14 cellular contexts compared by ENCODE assay signal in the genomic region with DNA sequence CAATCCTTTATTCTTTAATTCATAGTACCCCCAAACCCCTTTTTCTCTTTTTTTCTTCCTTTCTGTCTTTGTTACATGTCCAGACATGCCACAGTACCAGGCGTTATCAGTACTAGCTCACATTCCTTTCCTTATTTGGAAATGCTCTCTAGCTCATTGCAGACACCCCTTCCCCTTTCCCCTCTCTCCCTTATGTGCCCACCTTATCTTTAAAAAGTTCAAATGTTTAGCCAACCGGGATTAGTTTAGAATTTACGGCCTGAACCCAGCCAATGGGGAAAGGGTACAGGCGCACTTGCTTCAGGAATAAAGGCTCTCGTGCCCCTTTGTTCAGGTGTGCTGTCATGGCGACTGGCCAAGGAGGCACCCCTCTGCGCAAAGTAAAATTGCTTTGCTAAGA. TPM values are rescaled to one million over a fixed set of nuclear protein-coding genes. Genes with fewer than 3 reads are reported as not detected.
DNase-seq lines count a peak whose midpoint lies in the region; TF ChIP-seq lines count a peak whose summit lies in the region.
"Had no signal": no experiment of that assay in that cellular context is flagged by ENCODE, and none has a peak within 500 bp of the region (broad histone marks: within the 10 kb centered on the region; RNA-seq: fewer than 3 reads in every experiment).

No MANE protein-coding gene starts in this region.

- H3K27ac Mint-ChIP-seq in endothelial cell (ENCODE audit: unreplicated experiment) (peak overlapping the region; percentile 76), mesothelial cell of epicardium (peak overlapping the region; percentile 93)
- H3K27ac Mint-ChIP-seq: activated CD4-positive, alpha-beta memory T cell treated with anti-CD3 and anti-CD28 coated beads, Interleukin-2, amount 10 ng/mL, durations not matched to agents 7 days and 5 days; CD4-positive, alpha-beta T cell; stimulated activated memory B cell treated with anti-CD40 and anti-IgM and Interleukin-4, amounts not matched to agents 10 μg/mL and 1 μg/mL and 100 μg/mL, for 72 hours had no signal

- peaks cover 35% of the 10 kb centered on the region; the same call in 1 of the 2 replicates for H3K79me2 ChIP-seq in Karpas-422 (ENCODE audit: low read length)
- H3K79me2 ChIP-seq: parathyroid adenoma had no signal

- H3K27me3 Mint-ChIP-seq in endothelial cell (ENCODE audit: unreplicated experiment) (peaks cover 3% of the 10 kb centered on the region), mesothelial cell of epicardium (ENCODE audit: low read depth) (no peaks in the 10 kb centered on the region)
- H3K27me3 Mint-ChIP-seq: activated CD4-positive, alpha-beta memory T cell treated with anti-CD3 and anti-CD28 coated beads, Interleukin-2, amount 10 ng/mL, durations not matched to agents 7 days and 5 days; CD4-positive, alpha-beta T cell; stimulated activated memory B cell treated with anti-CD40 and anti-IgM and Interleukin-4, amounts not matched to agents 10 μg/mL and 1 μg/mL and 100 μg/mL, for 72 hours had no signal

- H3K9me2 ChIP-seq in Karpas-422 (replicated peaks; ENCODE audit: insufficient read depth, low read length): no peaks in the 10 kb centered on the region

- H3K36me3 Mint-ChIP-seq in endothelial cell (ENCODE audit: low read depth, unreplicated experiment) (no peaks in the 10 kb centered on the region), mesothelial cell of epicardium (peaks cover 6% of the 10 kb centered on the region)

- WGBS in HUES64: 83% methylated on average over 7 of the region's 7 CpGs

- peak overlapping the region in 10 of 11 experiments; percentile 36 to 66 (median 54); a peak in 17 of 22 replicates for H3K27ac ChIP-seq in BLaER1 treated with 17β-estradiol and CSF1 and Interleukin-3, amounts not matched to agents 10 nM and 100 nM
- H3K27ac ChIP-seq in HUES64 (ENCODE audit: low read depth, low read length): peak overlapping the region; percentile 60
- H3K27ac ChIP-seq in Karpas-422 (ENCODE audit: low read length): no peak overlapping the region
- H3K27ac ChIP-seq: parathyroid adenoma had no signal

- no peaks in the 10 kb centered on the region for H3K27me3 ChIP-seq in BLaER1 treated with 17β-estradiol and CSF1 and Interleukin-3, amounts not matched to agents 10 nM and 100 nM
- H3K27me3 ChIP-seq in HUES64 (ENCODE audit: insufficient read depth, low read length) (no peaks in the 10 kb centered on the region), Karpas-422 (ENCODE audit: low read length) (no peaks in the 10 kb centered on the region)

- H3K9ac ChIP-seq in BLaER1 treated with 17β-estradiol and CSF1 and Interleukin-3, amounts not matched to agents 10 nM and 100 nM: peak overlapping the region in 2 of 11 experiments; percentile 10 to 26; a peak in 2 of 22 replicates
- H3K9ac ChIP-seq in HUES64 (ENCODE audit: low read depth, low read length) (peak overlapping the region; percentile 79), Karpas-422 (ENCODE audit: low read length) (no peak overlapping the region)
- H3K9ac ChIP-seq: parathyroid adenoma had no signal

- H4K20me1 ChIP-seq in BLaER1 treated with 17β-estradiol and CSF1 and Interleukin-3, amounts not matched to agents 10 nM and 100 nM: no peaks in the 10 kb centered on the region
- no peaks in the 10 kb centered on the region for H4K20me1 ChIP-seq in Karpas-422 (ENCODE audit: insufficient read depth, low read depth, low read length)

- H3K9me3 ChIP-seq in BLaER1 treated with 17β-estradiol and CSF1 and Interleukin-3, amounts not matched to agents 10 nM and 100 nM (replicated peaks in 1 of 11): no peaks in the 10 kb centered on the region
- H3K9me3 ChIP-seq in HUES64 (ENCODE audit: insufficient read depth, low read depth, low read length) (no peaks in the 10 kb centered on the region), Karpas-422 (ENCODE audit: low read length) (no peaks in the 10 kb centered on the region)

- peaks cover 12 to 22% (median 14%) of the 10 kb centered on the region in 10 experiments; a peak in 18 of 20 replicates for H3K4me1 ChIP-seq in BLaER1 treated with 17β-estradiol and CSF1 and Interleukin-3, amounts not matched to agents 10 nM and 100 nM
- H3K4me1 ChIP-seq in HUES64 (ENCODE audit: insufficient read depth, low read length): peaks cover 18% of the 10 kb centered on the region
- peaks cover 11% of the 10 kb centered on the region; the same call in 1 of the 2 replicates for H3K4me1 ChIP-seq in Karpas-422 (ENCODE audit: low read length)
- H3K4me1 ChIP-seq: parathyroid adenoma had no signal

- H3K4me1 Mint-ChIP-seq in endothelial cell (ENCODE audit: unreplicated experiment): peaks cover 7% of the 10 kb centered on the region
- peaks cover 54% of the 10 kb centered on the region for H3K4me1 Mint-ChIP-seq in mesothelial cell of epicardium
- H3K4me1 Mint-ChIP-seq: activated CD4-positive, alpha-beta memory T cell treated with anti-CD3 and anti-CD28 coated beads, Interleukin-2, amount 10 ng/mL, durations not matched to agents 7 days and 5 days; stimulated activated memory B cell treated with anti-CD40 and anti-IgM and Interleukin-4, amounts not matched to agents 10 μg/mL and 1 μg/mL and 100 μg/mL, for 72 hours had no signal

- H3K9me3 Mint-ChIP-seq in endothelial cell (ENCODE audit: unreplicated experiment): no peaks in the 10 kb centered on the region
- no peaks in the 10 kb centered on the region for H3K9me3 Mint-ChIP-seq in mesothelial cell of epicardium
- H3K9me3 Mint-ChIP-seq: activated CD4-positive, alpha-beta memory T cell treated with anti-CD3 and anti-CD28 coated beads, Interleukin-2, amount 10 ng/mL, durations not matched to agents 7 days and 5 days; CD4-positive, alpha-beta T cell had no signal

- no peak overlapping the region for H2AFZ ChIP-seq in Karpas-422 (ENCODE audit: low read length)
- H2AFZ ChIP-seq: parathyroid adenoma had no signal

- H3K4me2 ChIP-seq in BLaER1 treated with 17β-estradiol and CSF1 and Interleukin-3, amounts not matched to agents 10 nM and 100 nM: peak overlapping the region; percentile 10 to 46 (median 20); a peak in 15 of 22 replicates
- no peak overlapping the region for H3K4me2 ChIP-seq in Karpas-422 (ENCODE audit: low read depth, low read length, poor library complexity, severe bottlenecking)

- H3K4me3 Mint-ChIP-seq in endothelial cell (ENCODE audit: unreplicated experiment) (no peak overlapping the region), mesothelial cell of epicardium (no peak overlapping the region)
- H3K4me3 Mint-ChIP-seq: activated CD4-positive, alpha-beta memory T cell treated with anti-CD3 and anti-CD28 coated beads, Interleukin-2, amount 10 ng/mL, durations not matched to agents 7 days and 5 days; CD4-positive, alpha-beta T cell; stimulated activated memory B cell treated with anti-CD40 and anti-IgM and Interleukin-4, amounts not matched to agents 10 μg/mL and 1 μg/mL and 100 μg/mL, for 72 hours had no signal

- TF ChIP-seq CTCF in endothelial cell (IDR thresholded peaks at IDR 0.05; ENCODE audit: unreplicated experiment) (no peak), mesothelial cell of epicardium (IDR thresholded peaks at IDR 0.05; ENCODE audit: unreplicated experiment) (no peak)

- H3K36me3 ChIP-seq in BLaER1 treated with 17β-estradiol and CSF1 and Interleukin-3, amounts not matched to agents 10 nM and 100 nM: peaks cover 0 to 28% (median 11%) of the 10 kb centered on the region in 11 experiments; a peak in 13 of 22 replicates
- H3K36me3 ChIP-seq in HUES64 (ENCODE audit: insufficient read depth, low read length) (no peaks in the 10 kb centered on the region), Karpas-422 (ENCODE audit: insufficient read depth, low read length) (no peaks in the 10 kb centered on the region)

- no peak for DNase-seq in endothelial cell (ENCODE audit: low spot score)
- no peak for DNase-seq in mesothelial cell of epicardium (ENCODE audit: low spot score in 2 of 2, unreplicated experiment in 2 of 2)
- no peak for DNase-seq in HK-2 (ENCODE audit: unreplicated experiment)
- DNase-seq in DMS 273 treated with DMSO at 0.1 percent for 48 hours (lab: John Stamatoyannopoulos, UW): no peak
- no peak for DNase-seq in Karpas-422
- no peak for DNase-seq in T-helper 1 cell
- DNase-seq: activated CD4-positive, alpha-beta memory T cell treated with anti-CD3 and anti-CD28 coated beads, Interleukin-2, amount 10 ng/mL, durations not matched to agents 7 days and 5 days; CD4-positive, alpha-beta T cell; NCI-H2171; stimulated activated CD4-positive, alpha-beta T cell treated with anti-CD3 and anti-CD28 coated beads, Interleukin-2, amount 100 ng/mL, for 24 hours had no signal

- H3K4me3 ChIP-seq in BLaER1 treated with 17β-estradiol and CSF1 and Interleukin-3, amounts not matched to agents 10 nM and 100 nM: no peak overlapping the region
- H3K4me3 ChIP-seq in HUES64 (ENCODE audit: low read length) (no peak overlapping the region), Karpas-422 (ENCODE audit: low read length) (no peak overlapping the region)

RNA-seq across cellular contexts. Expression of a gene that starts 11.9 kb away (rescaled TPM):
- polyA plus RNA-seq in HUES64 (2013, experiment 1 of 2): 2.8 TPM
- polyA plus RNA-seq in HUES64 (2013, experiment 2 of 2): 5.7 TPM
- total RNA-seq in endothelial cell (ENCODE audit: unreplicated experiment) (2.8 TPM), mesothelial cell of epicardium (68.3 to 80.4 TPM (median 76.8 TPM) in 3 replicates)
- 83.4 and 123 TPM in 2 replicates for total RNA-seq in Karpas-422 (2014; rRNA removed; shearing (Covaris generic); ENCODE audit: low replicate concordance)

RNA-seq across cellular contexts. Expression of a gene that starts 60.0 kb away (rescaled TPM):
- polyA plus RNA-seq in HUES64 (2013, experiment 1 of 2): 7.5 TPM
- 6.9 TPM for polyA plus RNA-seq in HUES64 (2013, experiment 2 of 2)
- total RNA-seq in endothelial cell (ENCODE audit: unreplicated experiment) (15.3 TPM), mesothelial cell of epicardium (37.3 to 40.2 TPM (median 39.4 TPM) in 3 replicates)
- total RNA-seq in Karpas-422 (2014; rRNA removed; shearing (Covaris generic); ENCODE audit: low replicate concordance): 20.7 and 27.5 TPM in 2 replicates

Comparison
In these comparisons a context has a peak if more than half of its experiments do, and no peak if none do; other contexts are left out.
1. RNA of a gene that starts 11.9 kb away (total RNA-seq): 83.4 to 123 TPM in Karpas-422 and 68.3 to 80.4 TPM in mesothelial cell of epicardium; 2.8 TPM in endothelial cell (single experiment); every median in the first group is over 10 times any median in the second.